ENCODE assay signal across 13 cellular contexts in the genomic region with DNA sequence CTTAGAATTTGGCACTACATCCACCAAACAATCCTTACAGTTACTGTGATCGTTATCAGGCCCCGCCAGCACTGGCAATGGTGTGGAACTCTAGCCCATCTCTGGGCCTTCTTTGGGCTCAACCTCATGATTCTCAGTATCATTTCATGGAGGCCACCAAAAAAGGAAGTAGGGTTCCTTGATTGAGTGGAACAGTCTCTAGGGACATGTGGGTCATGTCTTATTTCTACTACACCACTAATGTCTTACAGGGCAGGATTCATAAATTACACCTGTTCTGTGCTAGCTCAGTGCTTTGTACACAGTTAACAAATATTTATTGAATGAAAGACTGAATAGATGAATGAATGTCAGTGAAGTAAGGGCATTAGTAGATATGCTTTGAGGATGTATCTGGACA. TPM values are rescaled to one million over a fixed set of nuclear protein-coding genes. Genes with fewer than 3 reads are reported as not detected.
DNase-seq lines count a peak whose midpoint lies in the region; ATAC-seq, FAIRE-seq and TF ChIP-seq lines count a peak whose summit lies in the region.
"Had no signal": no experiment of that assay in that cellular context is flagged by ENCODE, and none has a peak within 500 bp of the region (broad histone marks: within the 10 kb centered on the region; RNA-seq: fewer than 3 reads in every experiment).

No MANE protein-coding gene starts in this region.

- H3K4me1 Mint-ChIP-seq in natural killer cell treated with Interleukin-12 subunit alpha and Interleukin-12 subunit beta and Interleukin-15 and Interleukin-18, amount 100 ng/mL, for 72 hours (ENCODE audit: low read depth in 2 of 2): peaks cover 0 to 3% of the 10 kb centered on the region in 2 donors
- H3K4me1 Mint-ChIP-seq in natural killer cell: peaks cover 7 to 9% of the 10 kb centered on the region in 2 donors
- H3K4me1 Mint-ChIP-seq in activated CD4-positive, alpha-beta memory T cell treated with anti-CD3 and anti-CD28 coated beads, Interleukin-2, amount 10 ng/mL, durations not matched to agents 7 days and 5 days: peaks cover 7% of the 10 kb centered on the region

- FAIRE-seq in frontal cortex (lab: Jason Lieb, UNC): no peak
- FAIRE-seq: G401.6, pancreas had no signal

- peaks cover 27% of the 10 kb centered on the region for H3K36me3 Mint-ChIP-seq in natural killer cell treated with Interleukin-12 subunit alpha and Interleukin-12 subunit beta and Interleukin-15 and Interleukin-18, amount 100 ng/mL, for 72 hours
- H3K36me3 Mint-ChIP-seq in natural killer cell: peaks cover 42% of the 10 kb centered on the region
- H3K36me3 Mint-ChIP-seq in activated CD4-positive, alpha-beta memory T cell treated with anti-CD3 and anti-CD28 coated beads, Interleukin-2, amount 10 ng/mL, durations not matched to agents 7 days and 5 days (ENCODE audit: low read depth): peaks cover 67% of the 10 kb centered on the region

- CTCF ChIA-PET in activated CD4-positive, alpha-beta memory T cell treated with anti-CD3 and anti-CD28 coated beads, Interleukin-2, amount 10 ng/mL, durations not matched to agents 7 days and 5 days (lab: Charles Lee): interaction anchor here (1.7 kb wide), 1 partner anchor 156 kb away, joined by 5 read pairs; no protein-coding TSS in a partner anchor

- intact Hi-C loops in natural killer cell (cut with micrococcal nuclease): no loop called here

- TF ChIP-seq CTCF in natural killer cell (IDR thresholded peaks at IDR 0.05): no peak

- DNase-seq in natural killer cell treated with Interleukin-12 subunit alpha and Interleukin-12 subunit beta and Interleukin-15 and Interleukin-18, amount 100 ng/mL, for 72 hours (ENCODE audit: low spot score): no peak
- no peak for DNase-seq in natural killer cell
- no peak for DNase-seq in NCI-H69 (lab: John Stamatoyannopoulos, UW)
- no peak for DNase-seq in frontal cortex (ENCODE audit: low spot score in 2 of 2)
- DNase-seq in effector CD4-positive, alpha-beta T cell: no peak
- no peak for DNase-seq in activated CD4-positive, alpha-beta memory T cell treated with anti-CD3 and anti-CD28 coated beads, Interleukin-2, amount 10 ng/mL, durations not matched to agents 7 days and 5 days
- DNase-seq: left cardiac atrium, pancreas, upper lobe of left lung had no signal

- H3K27me3 Mint-ChIP-seq in natural killer cell treated with Interleukin-12 subunit alpha and Interleukin-12 subunit beta and Interleukin-15 and Interleukin-18, amount 100 ng/mL, for 72 hours: no peaks in the 10 kb centered on the region
- H3K27me3 Mint-ChIP-seq in natural killer cell (ENCODE audit: low read depth in 2 of 2): no peaks in the 10 kb centered on the region
- H3K27me3 Mint-ChIP-seq in activated CD4-positive, alpha-beta memory T cell treated with anti-CD3 and anti-CD28 coated beads, Interleukin-2, amount 10 ng/mL, durations not matched to agents 7 days and 5 days: no peaks in the 10 kb centered on the region

- ATAC-seq in natural killer cell treated with Interleukin-12 subunit alpha and Interleukin-12 subunit beta and Interleukin-15 and Interleukin-18, amount 100 ng/mL, for 72 hours: no peak
- ATAC-seq in natural killer cell: no peak
- peak; percentile 82 for ATAC-seq in HG02588 (IDR thresholded peaks at IDR 0.05; ENCODE audit: unreplicated experiment)
- ATAC-seq in HG03442 (IDR thresholded peaks at IDR 0.05; ENCODE audit: unreplicated experiment): peak; percentile 93
- ATAC-seq: left cardiac atrium, pancreas, SK-N-SH treated with all-trans-retinoic acid at 6 μM for 48 hours had no signal

- H3K27ac Mint-ChIP-seq in natural killer cell treated with Interleukin-12 subunit alpha and Interleukin-12 subunit beta and Interleukin-15 and Interleukin-18, amount 100 ng/mL, for 72 hours: peak overlapping the region; percentile 23 to 54
- peak overlapping the region in 1 of 2 donors; percentile 43 for H3K27ac Mint-ChIP-seq in natural killer cell
- H3K27ac Mint-ChIP-seq in activated CD4-positive, alpha-beta memory T cell treated with anti-CD3 and anti-CD28 coated beads, Interleukin-2, amount 10 ng/mL, durations not matched to agents 7 days and 5 days: no peak overlapping the region

- H3K9me3 Mint-ChIP-seq in natural killer cell treated with Interleukin-12 subunit alpha and Interleukin-12 subunit beta and Interleukin-15 and Interleukin-18, amount 100 ng/mL, for 72 hours: no peaks in the 10 kb centered on the region
- H3K9me3 Mint-ChIP-seq in natural killer cell: no peaks in the 10 kb centered on the region
- no peaks in the 10 kb centered on the region for H3K9me3 Mint-ChIP-seq in activated CD4-positive, alpha-beta memory T cell treated with anti-CD3 and anti-CD28 coated beads, Interleukin-2, amount 10 ng/mL, durations not matched to agents 7 days and 5 days

- H3K4me3 Mint-ChIP-seq in natural killer cell treated with Interleukin-12 subunit alpha and Interleukin-12 subunit beta and Interleukin-15 and Interleukin-18, amount 100 ng/mL, for 72 hours: no peak overlapping the region
- H3K4me3 Mint-ChIP-seq in natural killer cell: no peak overlapping the region
- no peak overlapping the region for H3K4me3 Mint-ChIP-seq in activated CD4-positive, alpha-beta memory T cell treated with anti-CD3 and anti-CD28 coated beads, Interleukin-2, amount 10 ng/mL, durations not matched to agents 7 days and 5 days

- POLR2A ChIA-PET in activated CD4-positive, alpha-beta memory T cell treated with anti-CD3 and anti-CD28 coated beads, Interleukin-2, amount 10 ng/mL, durations not matched to agents 7 days and 5 days (lab: Charles Lee): interaction anchor here (0.9 kb wide), 1 partner anchor 28 kb away, joined by 3 read pairs; no protein-coding TSS in a partner anchor

RNA-seq across cellular contexts. Expression of a gene that starts 53.9 kb away (rescaled TPM):
- 10 to 100 TPM; 53.3 to 60.7 TPM for total RNA-seq in natural killer cell treated with Interleukin-12 subunit alpha and Interleukin-12 subunit beta and Interleukin-15 and Interleukin-18, amount 100 ng/mL, for 72 hours
- total RNA-seq in natural killer cell (10 to 100 TPM; 40.6 to 48.8 (median 41.5) TPM), frontal cortex (31.0 TPM)
- total RNA-seq in activated CD4-positive, alpha-beta memory T cell treated with anti-CD3 and anti-CD28 coated beads, Interleukin-2, amount 10 ng/mL, durations not matched to agents 7 days and 5 days: 10 to 100 TPM; 41.8 to 42.2 TPM

RNA-seq across cellular contexts. Expression of a gene that starts 54.2 kb away (rescaled TPM):
- 10 to 100 TPM; 18.9 to 49.5 TPM for total RNA-seq in natural killer cell treated with Interleukin-12 subunit alpha and Interleukin-12 subunit beta and Interleukin-15 and Interleukin-18, amount 100 ng/mL, for 72 hours
- total RNA-seq in natural killer cell (10 to 100 TPM; 13.4 to 16.1 (median 14.1) TPM), frontal cortex (25.3 TPM)
- total RNA-seq in activated CD4-positive, alpha-beta memory T cell treated with anti-CD3 and anti-CD28 coated beads, Interleukin-2, amount 10 ng/mL, durations not matched to agents 7 days and 5 days: 10 to 100 TPM; 29.3 to 31.8 TPM

Comparison
In these comparisons a context has a peak if more than half of its experiments do, and no peak if none do; other contexts are left out.
1. ATAC-seq: peak in HG02588 (single experiment) and HG03442 (single experiment); none in natural killer cell treated with Interleukin-12 subunit alpha and Interleukin-12 subunit beta and Interleukin-15 and Interleukin-18, amount 100 ng/mL, for 72 hours (0 of 2) and natural killer cell (0 of 3).